3 cellular contexts compared by ENCODE assay signal in genomic region chr1:175423605-175424004, GRCh38.
"Had no signal": no experiment of that assay in that cellular context is flagged by ENCODE, and none has a peak within 500 bp of the region (broad histone marks: within the 10 kb centered on the region; RNA-seq: fewer than 3 reads in every experiment).

No MANE protein-coding gene starts in this region.

- DNase-seq: GDM1, GF-D8 had no signal

- ATAC-seq: GM12878 had no signal

- H3K4me3 ChIP-seq: GM12878 had no signal
